Comparison of ENCODE assay signal across 8 cellular contexts in genomic region chr3:87350367-87351199, GRCh38.
DNase-seq lines count a peak whose midpoint lies in the region; ATAC-seq and TF ChIP-seq lines count a peak whose summit lies in the region.

No MANE protein-coding gene starts in this region.

- H3K4me1 Mint-ChIP-seq in activated naive CD8-positive, alpha-beta T cell treated with anti-CD3 and anti-CD28 coated beads, Interleukin-2, amount 50 U/mL, for 24 hours: no peaks in the 10 kb centered on the region

- ATAC-seq in GM18867 (IDR thresholded peaks at IDR 0.05; ENCODE audit: unreplicated experiment) (peak; percentile 96), HG02943 (IDR thresholded peaks at IDR 0.05; ENCODE audit: low read depth, unreplicated experiment) (peak; percentile 98), heart right ventricle (peak in 4 of 8 donors; percentile 54 to 83 (median 65)), sciatic nerve (peak; percentile 74)
- ATAC-seq in activated naive CD8-positive, alpha-beta T cell treated with anti-CD3 and anti-CD28 coated beads, Interleukin-2, amount 50 U/mL, for 24 hours: peak; percentile 82

- H3K4me1 ChIP-seq in heart right ventricle: no peaks in the 10 kb centered on the region

- no peaks in the 10 kb centered on the region for H3K36me3 ChIP-seq in heart right ventricle

- no peak overlapping the region for H3K4me3 ChIP-seq in heart right ventricle
- no peak overlapping the region for H3K4me3 ChIP-seq in lower leg skin (ENCODE audit: low read depth, poor library complexity, severe bottlenecking)

- no peak overlapping the region for H3K27ac Mint-ChIP-seq in activated naive CD8-positive, alpha-beta T cell treated with anti-CD3 and anti-CD28 coated beads, Interleukin-2, amount 50 U/mL, for 24 hours

- peaks cover 0 to 4% (median 0%) of the 10 kb centered on the region in 7 donors for H3K27me3 ChIP-seq in heart right ventricle

- H3K36me3 Mint-ChIP-seq in activated naive CD8-positive, alpha-beta T cell treated with anti-CD3 and anti-CD28 coated beads, Interleukin-2, amount 50 U/mL, for 24 hours (ENCODE audit: low read depth): no peaks in the 10 kb centered on the region

- TF ChIP-seq CTCF in heart right ventricle (IDR thresholded peaks at IDR 0.05) (peak; percentile 63 to 96 (median 90)), lower leg skin (IDR thresholded peaks at IDR 0.05) (peak in 1 of 3 donors; percentile 23)

- H3K4me3 Mint-ChIP-seq in activated naive CD8-positive, alpha-beta T cell treated with anti-CD3 and anti-CD28 coated beads, Interleukin-2, amount 50 U/mL, for 24 hours: no peak overlapping the region

- H3K9me3 Mint-ChIP-seq in activated naive CD8-positive, alpha-beta T cell treated with anti-CD3 and anti-CD28 coated beads, Interleukin-2, amount 50 U/mL, for 24 hours: no peaks in the 10 kb centered on the region

- intact Hi-C loops in heart right ventricle (cut with DNase I): loop anchor here in 8 of 10 donors (1.0 to 10.0 kb wide), 10 partner anchors 644 to 834 kb away; no protein-coding TSS in a partner anchor
- intact Hi-C loops in sciatic nerve (cut with DNase I): no loop called here
- intact Hi-C loops in lower leg skin (cut with DNase I; ENCODE audit: low total_unique reads): no loop called here

- no peaks in the 10 kb centered on the region for H3K9me3 ChIP-seq in heart right ventricle

- no peaks in the 10 kb centered on the region for H3K27me3 Mint-ChIP-seq in activated naive CD8-positive, alpha-beta T cell treated with anti-CD3 and anti-CD28 coated beads, Interleukin-2, amount 50 U/mL, for 24 hours

- WGBS in heart right ventricle, 2 donors: 20 to 24% methylated on average over 9 of the region's 9 CpGs
- WGBS in lower leg skin, 2 donors: 16 to 21% methylated on average over 9 of the region's 9 CpGs

- peak; percentile 92 for DNase-seq in DMS114 treated with DMSO at 0.1 percent for 48 hours (lab: John Stamatoyannopoulos, UW; ENCODE audit: unreplicated experiment)
- peak; percentile 78 for DNase-seq in NCI-H2029 treated with DMSO at 0.1 percent for 48 hours (lab: John Stamatoyannopoulos, UW)
- DNase-seq in activated naive CD8-positive, alpha-beta T cell treated with anti-CD3 and anti-CD28 coated beads, Interleukin-2, amount 50 U/mL, for 24 hours: no peak
- DNase-seq in heart right ventricle: peak in 1 of 2 donors; percentile 6
- DNase-seq in sciatic nerve (ENCODE audit: low spot score): no peak
- no peak for DNase-seq in lower leg skin (ENCODE audit: low spot score in 2 of 2)

- H3K27ac ChIP-seq in heart right ventricle: no peak overlapping the region

- no peak for TF ChIP-seq POLR2A in lower leg skin (IDR thresholded peaks at IDR 0.05)

Comparison
In these comparisons a context has a peak if more than half of its experiments do, and no peak if none do; other contexts are left out.
1. DNase-seq: peak in DMS114 treated with DMSO at 0.1 percent for 48 hours (single experiment) and NCI-H2029 treated with DMSO at 0.1 percent for 48 hours (single experiment); none in activated naive CD8-positive, alpha-beta T cell treated with anti-CD3 and anti-CD28 coated beads, Interleukin-2, amount 50 U/mL, for 24 hours (single experiment), sciatic nerve (single experiment) and lower leg skin (0 of 2).
2. intact Hi-C loops: an anchor here in heart right ventricle (1.0 to 10.0 kb wide); none called in sciatic nerve and lower leg skin.